In the genomic region with DNA sequence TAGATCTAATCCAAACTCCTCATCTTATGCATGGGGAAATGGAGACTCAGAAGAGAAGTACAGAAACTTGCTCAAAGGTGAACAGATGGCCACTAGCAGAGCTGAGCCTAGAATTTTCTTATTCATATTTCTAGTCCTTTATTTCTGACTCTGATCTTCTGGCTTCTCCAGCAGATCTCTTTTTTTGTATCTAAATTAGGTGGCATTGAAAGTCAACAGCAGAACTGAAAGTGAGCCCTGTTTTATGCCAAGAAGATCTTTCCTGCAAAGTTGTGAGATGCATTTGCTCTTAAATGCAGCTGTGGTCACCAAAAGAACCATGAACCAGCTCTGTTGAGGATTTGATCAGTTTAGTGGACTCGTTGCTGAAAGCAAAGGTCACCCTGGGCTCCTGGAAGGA, we compare ENCODE assay signal across 1 cellular context.
TF ChIP-seq lines count a peak whose summit lies in the region.

No MANE protein-coding gene starts in this region.

TF ChIP-seq in H1, 55 proteins besides CTCF, POLR2A, EP300 and RAD21 (continued from another document):
- no peak for TF ChIP-seq JUND (IDR thresholded peaks at IDR 0.05; ENCODE audit: low read length)
- no peak for TF ChIP-seq YY1 (IDR thresholded peaks at IDR 0.05; ENCODE audit: low read depth, low read length)
- no peak for TF ChIP-seq NANOG (IDR thresholded peaks at IDR 0.05; ENCODE audit: insufficient read depth, low read depth, low read length, poor library complexity, severe bottlenecking)
- TF ChIP-seq JUN (IDR thresholded peaks at IDR 0.05; ENCODE audit: low read depth, low read length): no peak
- TF ChIP-seq BCL11A (IDR thresholded peaks at IDR 0.05; ENCODE audit: low read depth in 2 of 2, low read length in 2 of 2): no peak
- no peak for TF ChIP-seq RFX5 (IDR thresholded peaks at IDR 0.05; ENCODE audit: borderline replicate concordance, low read depth, low read length)
- no peak for TF ChIP-seq BRCA1 (IDR thresholded peaks at IDR 0.05; ENCODE audit: low read depth, low read length)
- no peak for TF ChIP-seq CTBP2 (IDR thresholded peaks at IDR 0.05; ENCODE audit: borderline replicate concordance, insufficient read depth, insufficient read length, low read length)
- no peak for TF ChIP-seq MAFK (IDR thresholded peaks at IDR 0.05; ENCODE audit: low read depth, low read length)
- TF ChIP-seq MAX (IDR thresholded peaks at IDR 0.05): no peak
- TF ChIP-seq TBP (IDR thresholded peaks at IDR 0.05; ENCODE audit: low read depth, low read length): no peak
